In genomic region chr14:104153399-104153765, GRCh38 we compare ENCODE assay signal across 3 cellular contexts. TPM values are rescaled to one million over a fixed set of nuclear protein-coding genes. Genes with fewer than 3 reads are reported as not detected.
"Had no signal": no experiment of that assay in that cellular context is flagged by ENCODE, and none has a peak within 500 bp of the region (broad histone marks: within the 10 kb centered on the region; RNA-seq: fewer than 3 reads in every experiment).

No MANE protein-coding gene starts in this region.

RNA-seq across cellular contexts. Expression of gene KIF26A, which starts 15.0 kb away (rescaled TPM):
- total RNA-seq: mononuclear cell, myocyte had no signal
- polyA plus RNA-seq: immature natural killer cell had no signal
